ENCODE assay signal across 8 cellular contexts in the genomic region with DNA sequence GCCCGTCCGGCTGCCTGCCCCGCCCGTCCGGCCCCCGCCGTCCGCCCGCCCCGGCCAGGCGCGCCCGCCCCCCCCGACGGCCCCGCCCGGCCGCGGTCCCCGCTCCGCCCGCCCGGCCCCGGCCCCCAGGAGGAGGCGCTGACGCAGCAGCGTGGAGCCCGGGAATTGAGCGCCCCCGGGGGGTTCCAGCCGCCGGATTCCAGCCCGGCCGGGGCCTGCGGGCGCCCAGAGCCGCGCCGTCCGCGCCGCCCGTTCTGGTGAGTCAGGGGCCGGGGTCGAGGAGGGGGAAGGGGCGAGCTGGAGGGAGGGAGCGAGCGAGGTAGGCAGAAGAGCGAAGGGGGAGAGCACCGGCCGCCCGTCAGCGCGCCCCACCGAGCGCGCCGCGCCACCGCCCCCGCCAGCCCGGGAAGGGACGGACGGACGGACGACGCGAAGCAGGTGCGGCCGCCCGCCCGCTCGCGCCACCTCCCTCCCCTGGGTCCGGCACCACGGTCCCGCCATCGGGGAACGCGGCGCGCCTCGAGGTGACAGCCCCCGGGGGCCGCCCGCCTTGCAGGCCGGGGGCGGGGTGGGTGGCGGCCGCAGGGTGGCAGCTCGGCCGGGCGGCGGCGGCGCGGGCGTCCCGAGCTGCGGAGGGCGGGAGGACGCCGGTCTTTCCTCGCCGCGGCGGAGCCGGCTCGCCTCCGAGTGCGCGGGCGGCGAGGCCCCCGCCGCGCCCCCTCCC. TPM values are rescaled to one million over a fixed set of nuclear protein-coding genes. Genes with fewer than 3 reads are reported as not detected.
DNase-seq lines count a peak whose midpoint lies in the region; ATAC-seq and TF ChIP-seq lines count a peak whose summit lies in the region.

No MANE protein-coding gene starts in this region.

- TF ChIP-seq CTCF in BE2C (IDR thresholded peaks at IDR 0.05; ENCODE audit: low read depth, low read length): no peak

- ATAC-seq in GM18907 (IDR thresholded peaks at IDR 0.05; ENCODE audit: unreplicated experiment) (peak; percentile 38), HG03108 (IDR thresholded peaks at IDR 0.05; ENCODE audit: unreplicated experiment) (peak; percentile 15), left ventricle myocardium superior (peak; percentile 0)
- peak; percentile 9 for ATAC-seq in activated CD8-positive, alpha-beta T cell treated with anti-CD3 and anti-CD28 coated beads, Interleukin-2, amount 10 ng/mL, durations not matched to agents 7 days and 5 days

- peaks cover 7% of the 10 kb centered on the region for H3K36me3 Mint-ChIP-seq in activated CD8-positive, alpha-beta T cell treated with anti-CD3 and anti-CD28 coated beads, Interleukin-2, amount 10 ng/mL, durations not matched to agents 7 days and 5 days (ENCODE audit: low read depth)

- H3K4me3 Mint-ChIP-seq in activated CD8-positive, alpha-beta T cell treated with anti-CD3 and anti-CD28 coated beads, Interleukin-2, amount 10 ng/mL, durations not matched to agents 7 days and 5 days: peak overlapping the region; percentile 93

- H3K4me1 ChIP-seq in BE2C: peaks cover 16% of the 10 kb centered on the region

- intact Hi-C loops in left ventricle myocardium superior (cut with micrococcal nuclease): no loop called here

- H3K9me3 Mint-ChIP-seq in activated CD8-positive, alpha-beta T cell treated with anti-CD3 and anti-CD28 coated beads, Interleukin-2, amount 10 ng/mL, durations not matched to agents 7 days and 5 days (ENCODE audit: insufficient read depth): no peaks in the 10 kb centered on the region

- no peaks in the 10 kb centered on the region for H3K27me3 ChIP-seq in BE2C

- DNase-seq in BE2C (no peak), left ventricle myocardium superior (no peak), occipital lobe (lab: John Stamatoyannopoulos, UW) (no peak)
- DNase-seq in activated CD8-positive, alpha-beta T cell treated with anti-CD3 and anti-CD28 coated beads, Interleukin-2, amount 10 ng/mL, durations not matched to agents 7 days and 5 days: no peak
- no peak for DNase-seq in stimulated activated CD4-positive, alpha-beta T cell treated with anti-CD3 and anti-CD28 coated beads, Interleukin-12 subunit alpha, Interleukin-12 subunit beta, amount 100 ng/mL, for 4 hours

- H3K36me3 ChIP-seq in BE2C: no peaks in the 10 kb centered on the region

- POLR2A ChIA-PET in activated CD8-positive, alpha-beta T cell treated with anti-CD3 and anti-CD28 coated beads, Interleukin-2, amount 10 ng/mL, durations not matched to agents 7 days and 5 days (lab: Charles Lee): interaction anchor here (0.6 to 3.3 kb wide), 4 partner anchors 11 to 431 kb away, joined by 3 to 24 read pairs (median 3); no protein-coding TSS in a partner anchor

- H3K27ac ChIP-seq in skin epidermis: peak overlapping the region in 20 of 21 experiments; percentile 47 to 90 (median 79)

- peaks cover 40% of the 10 kb centered on the region for H3K27me3 Mint-ChIP-seq in activated CD8-positive, alpha-beta T cell treated with anti-CD3 and anti-CD28 coated beads, Interleukin-2, amount 10 ng/mL, durations not matched to agents 7 days and 5 days (ENCODE audit: low read depth)

- peaks cover 38% of the 10 kb centered on the region for H3K4me1 Mint-ChIP-seq in activated CD8-positive, alpha-beta T cell treated with anti-CD3 and anti-CD28 coated beads, Interleukin-2, amount 10 ng/mL, durations not matched to agents 7 days and 5 days (ENCODE audit: low read depth)

- CTCF ChIA-PET in activated CD8-positive, alpha-beta T cell treated with anti-CD3 and anti-CD28 coated beads, Interleukin-2, amount 10 ng/mL, durations not matched to agents 7 days and 5 days (lab: Charles Lee): interaction anchor here (0.6 to 3.1 kb wide), 18 partner anchors 8 to 168 kb away, joined by 3 to 16 read pairs (median 4); partner anchors contain the start of gene IVD

- H3K4me3 ChIP-seq in BE2C (ENCODE audit: low read depth, low read length) (peak overlapping the region; percentile 65), skin epidermis (peak overlapping the region; percentile 78 to 95 (median 90))

- no peak overlapping the region for H3K27ac Mint-ChIP-seq in activated CD8-positive, alpha-beta T cell treated with anti-CD3 and anti-CD28 coated beads, Interleukin-2, amount 10 ng/mL, durations not matched to agents 7 days and 5 days

- H3K9me3 ChIP-seq in BE2C: no peaks in the 10 kb centered on the region

RNA-seq across cellular contexts. Expression of gene BAHD1, which starts 0.4 kb away (rescaled TPM):
- 50.6 TPM for polyA plus RNA-seq in BE2C (2012; ENCODE audit: insufficient read depth, insufficient read length, low read depth)
- 10 to 100 TPM; 25.7 to 26.3 TPM for total RNA-seq in activated CD8-positive, alpha-beta T cell treated with anti-CD3 and anti-CD28 coated beads, Interleukin-2, amount 10 ng/mL, durations not matched to agents 7 days and 5 days
- total RNA-seq in left ventricle myocardium superior (18.1 TPM), occipital lobe (10.6 TPM)

RNA-seq across cellular contexts. Expression of gene CHST14, which starts 29.6 kb away (rescaled TPM):
- 41.6 TPM for polyA plus RNA-seq in BE2C (2012; ENCODE audit: insufficient read depth, insufficient read length, low read depth)
- 10 to 100 TPM; 12.1 to 12.6 TPM for total RNA-seq in activated CD8-positive, alpha-beta T cell treated with anti-CD3 and anti-CD28 coated beads, Interleukin-2, amount 10 ng/mL, durations not matched to agents 7 days and 5 days
- 6.0 TPM for total RNA-seq in left ventricle myocardium superior
- total RNA-seq in occipital lobe: 1.6 TPM

RNA-seq across cellular contexts. Expression of gene IVD, which starts 35.6 kb away (rescaled TPM):
- polyA plus RNA-seq in BE2C (2012; ENCODE audit: insufficient read depth, insufficient read length, low read depth): 71.8 TPM
- total RNA-seq in activated CD8-positive, alpha-beta T cell treated with anti-CD3 and anti-CD28 coated beads, Interleukin-2, amount 10 ng/mL, durations not matched to agents 7 days and 5 days: 10 to 100 TPM; 77.7 to 79.9 TPM
- 97.2 TPM for total RNA-seq in left ventricle myocardium superior
- total RNA-seq in occipital lobe: 22.1 TPM

RNA-seq across cellular contexts. Expression of gene KNSTRN, which starts 58.7 kb away (rescaled TPM):
- polyA plus RNA-seq in BE2C (2012; ENCODE audit: insufficient read depth, insufficient read length, low read depth): 10.4 TPM
- total RNA-seq in activated CD8-positive, alpha-beta T cell treated with anti-CD3 and anti-CD28 coated beads, Interleukin-2, amount 10 ng/mL, durations not matched to agents 7 days and 5 days: 10 to 100 TPM; 71.1 to 74.1 TPM
- 10.1 TPM for total RNA-seq in left ventricle myocardium superior
- 17.8 TPM for total RNA-seq in occipital lobe
